8 cellular contexts compared by ENCODE assay signal in genomic region chrX:14872851-14873675, GRCh38.
DNase-seq lines count a peak whose midpoint lies in the region; ATAC-seq and FAIRE-seq lines count a peak whose summit lies in the region.

Gene FANCB (minus strand): TSS chrX:14873069. CDS start chrX:14865510, 7,559 bp downstream.
Gene MOSPD2 (plus strand): TSS chrX:14873421. CDS start chrX:14873529, 108 bp downstream.

- H3K36me3 ChIP-seq in BLaER1, result no peaks in the 10 kb centered on the region

- DNase-seq in NCI-H524 treated with DMSO at 0.1 percent for 48 hours (lab: John Stamatoyannopoulos, UW), result peak; percentile 79
- peak; percentile 90 to 94 for DNase-seq in activated CD4-positive, alpha-beta T cell treated with anti-CD3 and anti-CD28 coated beads for 4 hours
- peak; percentile 95 for DNase-seq in kidney tubule cell (ENCODE audit: low spot score)
- DNase-seq in stimulated activated CD4-positive, alpha-beta T cell treated with anti-CD3 and anti-CD28 coated beads, Interleukin-1b, Interleukin-23, amount 100 ng/mL, for 1 hour (ENCODE audit: low read depth in 2 of 2), result peak; percentile 75 to 79

- ATAC-seq in GM19324 (IDR thresholded peaks at IDR 0.05; ENCODE audit: low FRiP score, unreplicated experiment), result peak; percentile 99
- peak; percentile 95 for ATAC-seq in HG03460 (IDR thresholded peaks at IDR 0.05; ENCODE audit: unreplicated experiment)

- FAIRE-seq in colon (lab: Jason Lieb, UNC), result peak; percentile 91

- H3K9me3 ChIP-seq in BLaER1, result peaks cover 5% of the 10 kb centered on the region; the same call in 1 of the 2 replicates

- peak within 1 kb of the TSS; percentile 46 for H3K27ac ChIP-seq in BLaER1

- peak within 1 kb of the TSS; percentile 77 for H3K4me2 ChIP-seq in BLaER1

- peaks cover 28% of the 10 kb centered on the region for H3K27me3 ChIP-seq in BLaER1

- peaks cover 7% of the 10 kb centered on the region; the same call in 1 of the 2 replicates for H3K4me1 ChIP-seq in BLaER1

- H3K4me3 ChIP-seq in BLaER1, result peak within 1 kb of the TSS; percentile 74

- H4K20me1 ChIP-seq in BLaER1, result no peaks in the 10 kb centered on the region; the same call in 1 of the 2 replicates

- H3K9ac ChIP-seq in BLaER1, result peak within 1 kb of the TSS; percentile 78

Comparison
In these comparisons a context has a peak if more than half of its experiments do, and no peak if none do; other contexts are left out.
1. Peak in every context shown above with its lines: DNase-seq, ATAC-seq, H3K4me3 ChIP-seq and H3K27ac ChIP-seq.